Comparison of ENCODE assay signal across 22 cellular contexts in the genomic region with DNA sequence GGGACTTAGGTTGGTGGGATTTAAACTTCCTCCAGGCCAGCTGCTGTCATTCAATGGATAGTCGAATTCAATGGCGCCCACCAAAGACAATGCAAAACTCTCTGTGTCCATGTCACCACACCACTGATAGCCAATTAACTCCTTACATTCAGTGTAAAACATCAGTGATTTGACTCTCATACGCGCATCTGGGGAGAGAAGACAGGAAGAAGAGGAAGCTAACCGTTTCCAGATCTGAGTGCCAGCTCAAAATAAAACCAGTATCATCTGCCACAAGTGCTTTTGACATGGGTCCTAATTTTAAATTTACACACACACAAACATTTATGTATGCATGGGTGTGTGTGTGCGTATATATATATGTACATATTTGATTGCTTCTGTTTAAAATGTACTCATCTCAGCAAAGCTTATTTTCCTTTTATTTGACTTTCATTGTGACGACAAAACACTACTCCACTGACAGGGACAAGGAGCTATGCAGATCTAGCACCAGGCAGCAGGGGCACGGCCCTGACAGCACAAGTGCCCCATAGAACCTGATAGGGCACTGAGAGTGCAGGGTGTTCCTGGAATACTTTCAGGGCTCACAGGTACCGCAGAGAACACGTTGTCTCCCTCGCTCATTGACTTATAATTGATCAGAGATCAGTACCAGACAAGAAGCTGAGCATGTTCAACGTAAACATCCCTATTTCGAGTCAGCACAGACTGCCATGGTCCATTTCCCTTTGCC.
DNase-seq lines count a peak whose midpoint lies in the region; ATAC-seq and TF ChIP-seq lines count a peak whose summit lies in the region.
"Had no signal": no experiment of that assay in that cellular context is flagged by ENCODE, and none has a peak within 500 bp of the region (broad histone marks: within the 10 kb centered on the region; RNA-seq: fewer than 3 reads in every experiment).

No MANE protein-coding gene starts in this region.

- H3K4me2 ChIP-seq in trophoblast cell (ENCODE audit: low read length): no peak overlapping the region

- H4K12ac ChIP-seq in trophoblast cell (ENCODE audit: low read depth, low read length): no peak overlapping the region

- H2AFZ ChIP-seq in trophoblast cell (ENCODE audit: insufficient read depth, low read length, poor library complexity): no peak overlapping the region

- no peak overlapping the region for H2AK5ac ChIP-seq in trophoblast cell (ENCODE audit: low read length)

- H3K4me3 ChIP-seq in trophoblast cell (ENCODE audit: low read depth, low read length): no peak overlapping the region
- H3K4me3 ChIP-seq: adrenal gland, MG63, SJSA1, thyroid gland had no signal

- H2BK5ac ChIP-seq in trophoblast cell (ENCODE audit: low read depth, low read length, poor library complexity): no peak overlapping the region

- no peak for ATAC-seq in stimulated activated naive CD8-positive, alpha-beta T cell treated with anti-CD3 and anti-CD28 coated beads, Interleukin-15, Interleukin-2, amounts not matched to agents 100 U/mL and 50 U/mL, for 24 hours

- no peak overlapping the region for H3K23ac ChIP-seq in trophoblast cell (ENCODE audit: low read length)

- H3K4ac ChIP-seq in trophoblast cell (ENCODE audit: low read depth, low read length): no peak overlapping the region

- peak overlapping the region; percentile 43 for H2BK12ac ChIP-seq in trophoblast cell (ENCODE audit: low read length)

- no peaks in the 10 kb centered on the region for H3K36me3 Mint-ChIP-seq in endothelial cell (ENCODE audit: low read depth, unreplicated experiment)
- H3K36me3 Mint-ChIP-seq: CD4-positive, CD25-positive, alpha-beta regulatory T cell had no signal

- DNase-seq in NCI-H748 (lab: John Stamatoyannopoulos, UW; ENCODE audit: unreplicated experiment) (peak; percentile 13), NCI-H748 treated with DMSO at 0.1 percent for 48 hours (lab: John Stamatoyannopoulos, UW) (no peak), NCI-H510A treated with DMSO at 0.1 percent for 48 hours (lab: John Stamatoyannopoulos, UW) (peak; percentile 70), endothelial cell (ENCODE audit: low spot score) (no peak), trophoblast cell (no peak), NCI-H146 treated with DMSO at 0.1 percent for 48 hours (lab: John Stamatoyannopoulos, UW; ENCODE audit: unreplicated experiment) (no peak), DMS79 (lab: John Stamatoyannopoulos, UW) (no peak)
- no peak for DNase-seq in stimulated activated naive CD8-positive, alpha-beta T cell treated with anti-CD3 and anti-CD28 coated beads, Interleukin-15, Interleukin-2, amounts not matched to agents 100 U/mL and 50 U/mL, for 24 hours
- DNase-seq: activated CD4-positive, alpha-beta T cell treated with anti-CD3 and anti-CD28 coated beads for 1 hour; activated effector memory CD4-positive, alpha-beta T cell treated with anti-CD3 and anti-CD28 coated beads, Interleukin-2, amount 50 U/mL, for 16 hours; CD4-positive, CD25-positive, alpha-beta regulatory T cell; central memory CD4-positive, alpha-beta T cell; DMS79 treated with DMSO at 0.1 percent for 48 hours; effector CD8-positive, alpha-beta T cell; hippocampal formation; NCI-H146; OCI-M1; thyroid gland had no signal

- no peaks in the 10 kb centered on the region for H3K9me3 Mint-ChIP-seq in endothelial cell (ENCODE audit: unreplicated experiment)
- H3K9me3 Mint-ChIP-seq: neural crest cell had no signal

- H3K27me3 ChIP-seq in trophoblast cell (ENCODE audit: insufficient read depth, low read length): no peaks in the 10 kb centered on the region
- H3K27me3 ChIP-seq: adrenal gland, SJSA1, thyroid gland had no signal

- no CpG with 5 or more reads among the region's 13 CpGs for WGBS in trophoblast cell (ENCODE audit: extremely low coverage, insufficient coverage, insufficient read length)

- H2BK120ac ChIP-seq in trophoblast cell (ENCODE audit: insufficient read depth, low read length, poor library complexity): no peak overlapping the region

- no peaks in the 10 kb centered on the region for H3K9me3 ChIP-seq in trophoblast cell (ENCODE audit: insufficient read depth, low read depth, low read length)
- H3K9me3 ChIP-seq: adrenal gland, MG63, SJSA1, thyroid gland had no signal

- H3K14ac ChIP-seq in trophoblast cell (ENCODE audit: low read length): no peak overlapping the region

- no peaks in the 10 kb centered on the region for H3K36me3 ChIP-seq in trophoblast cell (ENCODE audit: control insufficient read depth in 1 of 2, insufficient read depth in 2 of 2, low read length in 2 of 2)
- H3K36me3 ChIP-seq: adrenal gland, MG63, SJSA1, thyroid gland had no signal

- no peak overlapping the region for H3K4me3 Mint-ChIP-seq in endothelial cell (ENCODE audit: unreplicated experiment)
- H3K4me3 Mint-ChIP-seq: CD4-positive, CD25-positive, alpha-beta regulatory T cell; neural crest cell had no signal

- peaks cover 7 to 9% of the 10 kb centered on the region in 2 experiments for H3K4me1 ChIP-seq in trophoblast cell (ENCODE audit: control insufficient read depth in 1 of 2, insufficient read depth in 2 of 2, low read length in 2 of 2)
- H3K4me1 ChIP-seq: adrenal gland, SJSA1, thyroid gland had no signal

- peaks cover 5% of the 10 kb centered on the region for H3K27me3 Mint-ChIP-seq in endothelial cell (ENCODE audit: unreplicated experiment)

- H3K4me1 Mint-ChIP-seq in endothelial cell (ENCODE audit: unreplicated experiment): peaks cover 41% of the 10 kb centered on the region

- H3K9ac ChIP-seq in trophoblast cell (ENCODE audit: low read length): no peak overlapping the region

- no peaks in the 10 kb centered on the region for H3K79me2 ChIP-seq in trophoblast cell (ENCODE audit: control insufficient read depth, insufficient read depth, low read length, poor library complexity)

- TF ChIP-seq CTCF in endothelial cell (IDR thresholded peaks at IDR 0.05; ENCODE audit: unreplicated experiment): no peak

- H3K79me1 ChIP-seq in trophoblast cell (ENCODE audit: low read length): no peaks in the 10 kb centered on the region

- H3K18ac ChIP-seq in trophoblast cell (ENCODE audit: low read length): no peak overlapping the region

- H3K27ac ChIP-seq in trophoblast cell (ENCODE audit: low read depth, low read length): no peak overlapping the region
- H3K27ac ChIP-seq: SJSA1 had no signal

- no peak overlapping the region for H4K8ac ChIP-seq in trophoblast cell (ENCODE audit: low read depth, low read length)

- H3K27ac Mint-ChIP-seq in endothelial cell (ENCODE audit: unreplicated experiment): peak overlapping the region; percentile 37

- no peak overlapping the region for H4K91ac ChIP-seq in trophoblast cell (ENCODE audit: low read depth, low read length)

Comparison
In these comparisons a context has a peak if more than half of its experiments do, and no peak if none do; other contexts are left out.
1. DNase-seq: peak in NCI-H748 (single experiment) and NCI-H510A treated with DMSO at 0.1 percent for 48 hours (single experiment); none in NCI-H748 treated with DMSO at 0.1 percent for 48 hours (single experiment), endothelial cell (single experiment), trophoblast cell (0 of 2), NCI-H146 treated with DMSO at 0.1 percent for 48 hours (single experiment), stimulated activated naive CD8-positive, alpha-beta T cell treated with anti-CD3 and anti-CD28 coated beads, Interleukin-15, Interleukin-2, amounts not matched to agents 100 U/mL and 50 U/mL, for 24 hours (single experiment) and DMS79 (single experiment).